In the genomic region with DNA sequence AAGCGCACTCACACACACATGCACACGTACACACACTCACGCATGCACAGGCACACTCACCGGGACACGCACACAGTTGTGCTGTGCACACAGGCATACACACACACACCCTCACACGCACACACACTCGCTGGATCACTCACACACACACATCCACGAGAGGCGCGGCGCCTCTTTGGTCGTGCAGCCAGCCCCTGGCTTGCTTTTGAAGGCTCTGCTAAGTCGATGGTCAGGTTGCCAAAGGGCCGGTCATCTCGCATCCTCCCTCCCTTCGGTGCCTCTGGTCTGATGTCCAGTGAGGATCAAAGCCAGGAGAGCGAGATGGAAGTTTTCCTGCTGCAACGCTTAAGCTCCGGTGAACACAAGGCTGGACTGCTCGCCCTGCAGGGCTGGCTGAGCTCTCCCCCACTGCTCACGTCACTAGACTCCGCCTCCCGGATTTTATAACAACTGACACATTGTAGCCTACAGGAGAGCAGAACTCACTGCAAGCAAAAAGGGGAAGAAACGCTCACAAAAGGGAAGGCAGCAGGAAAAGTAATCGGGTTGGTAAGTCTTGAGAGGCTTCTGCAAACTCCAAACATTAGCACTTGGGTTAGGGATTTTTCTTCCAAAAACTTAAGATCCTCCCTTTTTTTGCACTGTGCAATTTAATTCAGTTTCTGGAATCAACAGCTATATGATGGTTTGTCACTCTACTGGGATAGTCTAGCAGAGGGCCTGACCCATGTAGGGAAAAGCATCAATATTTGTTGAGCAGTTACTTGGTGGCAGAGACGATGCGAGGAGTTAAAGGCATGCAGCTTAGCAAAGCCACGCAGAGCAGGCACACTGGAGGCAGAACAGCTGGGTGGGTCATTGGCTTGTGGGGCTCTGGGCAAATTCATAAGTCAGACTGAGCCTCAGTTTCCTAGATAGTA, we compare ENCODE assay signal across 8 cellular contexts. TPM values are rescaled to one million over a fixed set of nuclear protein-coding genes. Genes with fewer than 3 reads are reported as not detected.
A peak's percentile ranks its signal among the peaks of the same experiment; 100 is the strongest.
DNase-seq lines count a peak whose midpoint lies in the region; ATAC-seq, FAIRE-seq and TF ChIP-seq lines count a peak whose summit lies in the region.

Gene SRGAP3 (minus strand): TSS at position 374 of the 920 bp plus-strand sequence. CDS start 695 bp downstream, outside the sequence.

- TF ChIP-seq POLR2A in A549 (IDR thresholded peaks at IDR 0.05; ENCODE audit: low read length): 0 out of 2 replicates have a peak, but pooled peaks have one; percentile 36
- TF ChIP-seq POLR2A in spleen (IDR thresholded peaks at IDR 0.05): no peak

- H3K9me3 ChIP-seq in A549 (no peaks in the 10 kb centered on the region), WERI-Rb-1 (ENCODE audit: severe bottlenecking) (no peaks in the 10 kb centered on the region), spleen (no peaks in the 10 kb centered on the region)

- 6% methylated on average over 24 of the region's 28 CpGs for WGBS in A549 (ENCODE audit: missing lambda C conversion rate)
- WGBS in spleen, 5 donors: 3 to 5% (median 4%) methylated on average over 27 to 28 of the region's 28 CpGs

- peak; percentile 77 for FAIRE-seq in A549 (lab: Jason Lieb, UNC)

- CTCF ChIA-PET in A549 (lab: Yijun Ruan, JAX): interaction anchor here (0.8 to 1.9 kb wide), 8 partner anchors 9 to 489 kb away, joined by 3 to 7 read pairs (median 4); no protein-coding TSS in a partner anchor

- peaks cover 5% of the 10 kb centered on the region; the same call in 1 of the 3 replicates for H3K4me1 ChIP-seq in A549
- H3K4me1 ChIP-seq in spleen: peaks cover 0 to 32% (median 20%) of the 10 kb centered on the region in 6 donors

- H3K4me2 ChIP-seq in A549: peak within 1 kb of the TSS; percentile 88

- DNase-seq in A549 (ENCODE audit: low read depth in 1 of 2, low spot score in 1 of 2): peak; percentile 86 to 96
- peak; percentile 89 for DNase-seq in NCI-H2171 treated with DMSO at 0.1 percent for 48 hours (lab: John Stamatoyannopoulos, UW)
- peak; percentile 91 for DNase-seq in WERI-Rb-1
- DNase-seq in caudate nucleus (lab: John Stamatoyannopoulos, UW): peak; percentile 22 to 99 (median 84)
- DNase-seq in inferior parietal cortex (ENCODE audit: extremely low spot score): peak; percentile 98
- DNase-seq in spleen: peak; percentile 90

- POLR2A ChIA-PET in A549 (lab: Yijun Ruan, JAX): interaction anchor here (1.3 kb wide), 1 partner anchor 74 kb away, joined by 3 read pairs; no protein-coding TSS in a partner anchor

- H3K27me3 ChIP-seq in WERI-Rb-1 (ENCODE audit: insufficient read depth, low read depth, severe bottlenecking): no peaks in the 10 kb centered on the region
- H3K27me3 ChIP-seq in spleen (replicated peaks in 1 of 7): no peaks in the 10 kb centered on the region

- H3K36me3 ChIP-seq in WERI-Rb-1 (no peaks in the 10 kb centered on the region), spleen (no peaks in the 10 kb centered on the region)

- intact Hi-C loops in spleen (cut with DNase I; ENCODE audit: low total_unique reads): no loop called here

- peak within 1 kb of the TSS; percentile 15 to 63; a peak in 4 of 6 replicates for H3K27ac ChIP-seq in A549
- H3K27ac ChIP-seq in WERI-Rb-1: peak within 1 kb of the TSS; percentile 57
- peak within 1 kb of the TSS; percentile 82 for H3K27ac ChIP-seq in caudate nucleus (ENCODE audit: low read depth, low read length)
- H3K27ac ChIP-seq in spleen: peak within 1 kb of the TSS in 5 of 8 donors; percentile 8 to 39 (median 33)

- TF ChIP-seq RAD21 in A549 (conservative IDR thresholded peaks at IDR 0.05 in 1 of 2, IDR thresholded peaks at IDR 0.05 in 1 of 2): no peak; a peak in 1 of 5 replicates

- peak; percentile 99 to 100 for ATAC-seq in A549
- peak; percentile 100 for ATAC-seq in GM18858 (IDR thresholded peaks at IDR 0.05; ENCODE audit: unreplicated experiment)
- ATAC-seq in HG03103 (IDR thresholded peaks at IDR 0.05; ENCODE audit: low read depth, unreplicated experiment): peak; percentile 99

- no peak for TF ChIP-seq CTCF in A549 (IDR thresholded peaks at IDR 0.05)
- peak; percentile 34; the same call in 1 of the 2 replicates for TF ChIP-seq CTCF in WERI-Rb-1 (IDR thresholded peaks at IDR 0.05; ENCODE audit: low read depth, low read length)
- peak in 10 of 11 experiments; percentile 4 to 61 (median 43) for TF ChIP-seq CTCF in spleen (IDR thresholded peaks at IDR 0.05 in 8 of 11, conservative IDR thresholded peaks at IDR 0.05 in 3 of 11)

- peak within 1 kb of the TSS; percentile 48 for H3K4me3 ChIP-seq in A549
- H3K4me3 ChIP-seq in WERI-Rb-1 (ENCODE audit: low read depth, low read length): peak within 1 kb of the TSS; percentile 58
- peak within 1 kb of the TSS; percentile 23 to 81 (median 50) for H3K4me3 ChIP-seq in spleen

- no peak for TF ChIP-seq EP300 in A549 (IDR thresholded peaks at IDR 0.05)

TF ChIP-seq in A549, 52 proteins besides CTCF, POLR2A, EP300 and RAD21:
- TF ChIP-seq KDM1A (IDR thresholded peaks at IDR 0.05; ENCODE audit: low read depth) (no peak), ZFP36 (IDR thresholded peaks at IDR 0.05; ENCODE audit: borderline replicate concordance, partially characterized antibody) (no peak)
- TF ChIP-seq, protein P1, sequence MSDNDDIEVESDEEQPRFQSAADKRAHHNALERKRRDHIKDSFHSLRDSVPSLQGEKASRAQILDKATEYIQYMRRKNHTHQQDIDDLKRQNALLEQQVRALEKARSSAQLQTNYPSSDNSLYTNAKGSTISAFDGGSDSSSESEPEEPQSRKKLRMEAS (IDR thresholded peaks at IDR 0.05): peak; percentile 47; the same call in 1 of the 2 replicates

RNA-seq across cellular contexts. Expression of gene SRGAP3, which starts in this region (rescaled TPM):
- polyA plus RNA-seq in A549 (2011; rRNA removed) (1.9 and 2.5 TPM in 2 replicates), A549 (2017; fragmentation: RNase III; extraction: RNeasy Plus Mini Kit Qiagen cat#74134 plus additional on column Dnase treatment) (1.2 to 1.6 TPM (median 1.4 TPM) in 3 replicates), spleen (1 to 10 TPM in 1 of 3 donors, under 1 TPM in 2; 0.54 to 1.3 (median 0.74) TPM)
- polyA plus RNA-seq in A549 (2012; cell fraction: cytosol; rRNA removed): 0.37 and 0.62 TPM in 2 replicates
- polyA plus RNA-seq in A549 (2012; cell fraction: nucleus; rRNA removed): 0.77 and 1.1 TPM in 2 replicates
- polyA minus RNA-seq in A549 (2011; rRNA and poly(A)+ RNA removed): 4.8 and 9.5 TPM in 2 replicates
- total RNA-seq in spleen: 10 to 100 TPM in 2 of 7 donors, 1 to 10 TPM in 5; 4.6 to 10.3 (median 7.0) TPM

Comparison
In these comparisons a context has a peak if more than half of its experiments do, and no peak if none do; other contexts are left out.
1. Peak in every context shown above with its lines: DNase-seq, ATAC-seq, H3K4me3 ChIP-seq and H3K27ac ChIP-seq.